In genomic region chr1:33182896-33183295, GRCh38 we compare ENCODE assay signal across 12 cellular contexts. TPM values are rescaled to one million over a fixed set of nuclear protein-coding genes. Genes with fewer than 3 reads are reported as not detected.
A peak's percentile ranks its signal among the peaks of the same experiment; 100 is the strongest.
DNase-seq lines count a peak whose midpoint lies in the region; ATAC-seq, FAIRE-seq and TF ChIP-seq lines count a peak whose summit lies in the region.
"Had no signal": no experiment of that assay in that cellular context is flagged by ENCODE, and none has a peak within 500 bp of the region (broad histone marks: within the 10 kb centered on the region; RNA-seq: fewer than 3 reads in every experiment).

No MANE protein-coding gene starts in this region.

- H3K4me3 Mint-ChIP-seq in activated naive CD4-positive, alpha-beta T cell treated with anti-CD3 and anti-CD28 coated beads, Interleukin-2, amount 50 U/mL, for 24 hours = peak overlapping the region; percentile 91
- H3K4me3 Mint-ChIP-seq in activated B cell treated with CpG ODN at 0.5 μM for 24 hours = peak overlapping the region; percentile 72

- no peak overlapping the region for H2AFZ ChIP-seq in keratinocyte (ENCODE audit: control insufficient read depth, low read length)

- H4K20me1 ChIP-seq in keratinocyte (ENCODE audit: control insufficient read depth, extremely low read depth, insufficient read depth, low read length) = no peaks in the 10 kb centered on the region

- H3K27me3 ChIP-seq in keratinocyte (ENCODE audit: control insufficient read depth, extremely low read depth, insufficient read depth, low read length) = no peaks in the 10 kb centered on the region

- ATAC-seq in activated naive CD4-positive, alpha-beta T cell treated with anti-CD3 and anti-CD28 coated beads, Interleukin-2, amount 50 U/mL, for 72 hours = no peak
- ATAC-seq in activated B cell treated with CpG ODN at 0.5 μM for 24 hours (ENCODE audit: low read depth) = no peak
- ATAC-seq: K562 had no signal

- no peaks in the 10 kb centered on the region for H3K9me3 Mint-ChIP-seq in activated naive CD4-positive, alpha-beta T cell treated with anti-CD3 and anti-CD28 coated beads, Interleukin-2, amount 50 U/mL, for 24 hours
- no peaks in the 10 kb centered on the region for H3K9me3 Mint-ChIP-seq in activated naive CD4-positive, alpha-beta T cell treated with anti-CD3 and anti-CD28 coated beads, Interleukin-2, amount 50 U/mL, for 72 hours
- no peaks in the 10 kb centered on the region for H3K9me3 Mint-ChIP-seq in activated B cell treated with CpG ODN at 0.5 μM for 24 hours

- H3K36me3 ChIP-seq in keratinocyte (ENCODE audit: control insufficient read depth in 2 of 2, extremely low read depth in 1 of 2, insufficient read depth in 2 of 2, low read length in 2 of 2) = no peaks in the 10 kb centered on the region

- H3K36me3 Mint-ChIP-seq in activated naive CD4-positive, alpha-beta T cell treated with anti-CD3 and anti-CD28 coated beads, Interleukin-2, amount 50 U/mL, for 24 hours = no peaks in the 10 kb centered on the region
- no peaks in the 10 kb centered on the region for H3K36me3 Mint-ChIP-seq in activated naive CD4-positive, alpha-beta T cell treated with anti-CD3 and anti-CD28 coated beads, Interleukin-2, amount 50 U/mL, for 72 hours
- peaks cover 3% of the 10 kb centered on the region for H3K36me3 Mint-ChIP-seq in activated B cell treated with CpG ODN at 0.5 μM for 24 hours (ENCODE audit: low read depth)

- H3K9me1 ChIP-seq in keratinocyte (ENCODE audit: control insufficient read depth, extremely low read depth, insufficient read depth, low read length) = no peaks in the 10 kb centered on the region

- no peak for TF ChIP-seq CTCF in activated B cell treated with CpG ODN at 0.5 μM for 24 hours (IDR thresholded peaks at IDR 0.05)
- TF ChIP-seq CTCF in keratinocyte (optimal IDR thresholded peaks at IDR 0.05 in 1 of 3, IDR thresholded peaks at IDR 0.05 in 1 of 3, conservative IDR thresholded peaks at IDR 0.05 in 1 of 3; ENCODE audit: extremely low read depth in 1 of 3, insufficient read depth in 2 of 3, low read length in 3 of 3) = no peak

- POLR2A ChIA-PET in activated B cell treated with CpG ODN at 0.5 μM for 24 hours (lab: Charles Lee) = interaction anchor here (2.6 kb wide), 1 partner anchor 56 kb away, joined by 54 read pairs; no protein-coding TSS in a partner anchor

- no peak overlapping the region for H3K4me3 ChIP-seq in keratinocyte (ENCODE audit: control insufficient read depth in 2 of 3, extremely low read depth in 1 of 3, insufficient read depth in 2 of 3, low read depth in 1 of 3, low read length in 3 of 3)
- H3K4me3 ChIP-seq: K562 had no signal

- no peak for DNase-seq in activated naive CD4-positive, alpha-beta T cell treated with anti-CD3 and anti-CD28 coated beads, Interleukin-2, amount 50 U/mL, for 72 hours (ENCODE audit: low spot score in 2 of 2)
- DNase-seq in activated B cell treated with CpG ODN at 0.5 μM for 24 hours (no peak), keratinocyte (ENCODE audit: low read depth, low spot score) (no peak), superior temporal gyrus (ENCODE audit: extremely low spot score) (peak; percentile 12), NCI-H146 treated with DMSO at 0.1 percent for 48 hours (lab: John Stamatoyannopoulos, UW; ENCODE audit: unreplicated experiment) (no peak), NCI-H774 (lab: John Stamatoyannopoulos, UW) (no peak), NCI-H2107 treated with DMSO at 0.1 percent for 48 hours (lab: John Stamatoyannopoulos, UW; ENCODE audit: unreplicated experiment) (no peak)
- DNase-seq: occipital lobe, SHP77 had no signal

- H3K27ac ChIP-seq in keratinocyte (ENCODE audit: control insufficient read depth, insufficient read depth, low read length) = no peak overlapping the region

- intact Hi-C loops in activated B cell treated with CpG ODN at 0.5 μM for 24 hours (cut with micrococcal nuclease) = loop anchor here (5.0 kb wide), 2 partner anchors 289 to 366 kb away; partner anchors contain the start of genes S100PBP, YARS1 and ZSCAN20

- no peak overlapping the region for H3K9ac ChIP-seq in keratinocyte (ENCODE audit: control insufficient read depth, extremely low read depth, insufficient read depth, low read length)

- H3K79me2 ChIP-seq in keratinocyte (ENCODE audit: control insufficient read depth, insufficient read depth, low read length) = no peaks in the 10 kb centered on the region

- H3K9me3 ChIP-seq in keratinocyte (ENCODE audit: control insufficient read depth, low read depth, low read length) = no peaks in the 10 kb centered on the region

- dilution Hi-C loops in keratinocyte (cut with MboI; ENCODE audit: extremely low pct_ligation_motif_present, low sequenced_read_pairs) = no loop called here

- CTCF ChIA-PET in activated B cell treated with CpG ODN at 0.5 μM for 24 hours (lab: Charles Lee) = no interaction called here

- H3K27me3 Mint-ChIP-seq in activated naive CD4-positive, alpha-beta T cell treated with anti-CD3 and anti-CD28 coated beads, Interleukin-2, amount 50 U/mL, for 24 hours = peaks cover 2% of the 10 kb centered on the region
- peaks cover 15% of the 10 kb centered on the region for H3K27me3 Mint-ChIP-seq in activated B cell treated with CpG ODN at 0.5 μM for 24 hours

- peak overlapping the region; percentile 84 for H3K4me2 ChIP-seq in keratinocyte (ENCODE audit: control insufficient read depth, extremely low read depth, insufficient read depth, low read depth, low read length)

- peak; percentile 29 for FAIRE-seq in keratinocyte (lab: Jason Lieb, UNC)
- FAIRE-seq: K562, urothelium cell line had no signal

- H3K4me1 Mint-ChIP-seq in activated naive CD4-positive, alpha-beta T cell treated with anti-CD3 and anti-CD28 coated beads, Interleukin-2, amount 50 U/mL, for 24 hours = peaks cover 34% of the 10 kb centered on the region
- H3K4me1 Mint-ChIP-seq in activated B cell treated with CpG ODN at 0.5 μM for 24 hours = peaks cover 21% of the 10 kb centered on the region

- no peak overlapping the region for H3K27ac Mint-ChIP-seq in activated naive CD4-positive, alpha-beta T cell treated with anti-CD3 and anti-CD28 coated beads, Interleukin-2, amount 50 U/mL, for 24 hours
- no peak overlapping the region for H3K27ac Mint-ChIP-seq in activated naive CD4-positive, alpha-beta T cell treated with anti-CD3 and anti-CD28 coated beads, Interleukin-2, amount 50 U/mL, for 72 hours
- no peak overlapping the region for H3K27ac Mint-ChIP-seq in activated B cell treated with CpG ODN at 0.5 μM for 24 hours

- H3K4me1 ChIP-seq in keratinocyte (ENCODE audit: control insufficient read depth, extremely low read depth, insufficient read depth, low read length) = peaks cover 10% of the 10 kb centered on the region

RNA-seq across cellular contexts. Expression of gene TRIM62, which starts 1.1 kb away (rescaled TPM):
- 1 to 10 TPM; 5.3 to 5.4 TPM for total RNA-seq in activated naive CD4-positive, alpha-beta T cell treated with anti-CD3 and anti-CD28 coated beads, Interleukin-2, amount 50 U/mL, for 72 hours
- 10.1 and 10.9 TPM in 2 replicates for total RNA-seq in activated B cell treated with CpG ODN at 0.5 μM for 24 hours
- 2.0 to 4.7 TPM (median 2.2 TPM) in 3 replicates for polyA plus RNA-seq in keratinocyte
- 2.0 TPM for polyA plus RNA-seq in keratinocyte (2011; ENCODE audit: low read depth)
- 4.6 and 5.5 TPM in 2 replicates for polyA plus RNA-seq in keratinocyte (2011; cell fraction: cytosol; rRNA removed)
- polyA plus RNA-seq in keratinocyte (2011; cell fraction: nucleus; rRNA removed) = 10.2 and 13.8 TPM in 2 replicates
- 6.9 TPM in 2 replicates for polyA plus RNA-seq in keratinocyte (2012; ENCODE audit: low replicate concordance)
- polyA minus RNA-seq in keratinocyte = 2.8 to 17.1 TPM (median 5.5 TPM) in 3 replicates
- 8.6 TPM for polyA minus RNA-seq in keratinocyte (2011; cell fraction: cytosol; rRNA and poly(A)+ RNA removed)
- polyA minus RNA-seq in keratinocyte (2011; cell fraction: nucleus; rRNA and poly(A)+ RNA removed) = 6.9 and 7.8 TPM in 2 replicates
